8 cellular contexts compared by ENCODE assay signal in genomic region chr19:9834302-9834725, GRCh38. TPM values are rescaled to one million over a fixed set of nuclear protein-coding genes. Genes with fewer than 3 reads are reported as not detected.
DNase-seq lines count a peak whose midpoint lies in the region; ATAC-seq, FAIRE-seq and TF ChIP-seq lines count a peak whose summit lies in the region.

No MANE protein-coding gene starts in this region.

- H3K9me3 ChIP-seq in adipocyte (ENCODE audit: control insufficient read depth, low read length) (no peaks in the 10 kb centered on the region), right lobe of liver (no peaks in the 10 kb centered on the region), thoracic aorta (no peaks in the 10 kb centered on the region)

- no peak for FAIRE-seq in D721Med (lab: Jason Lieb, UNC)

- intact Hi-C loops in activated naive CD4-positive, alpha-beta T cell treated with anti-CD3 and anti-CD28 coated beads for 36 hours (cut with micrococcal nuclease) = loop anchor here (2.0 to 10.0 kb wide), 2 partner anchors 24 to 170 kb away; no protein-coding TSS in a partner anchor
- intact Hi-C loops in right lobe of liver (cut with DNase I) = no loop called here

- H3K9me3 Mint-ChIP-seq in activated naive CD4-positive, alpha-beta T cell treated with anti-CD3 and anti-CD28 coated beads for 36 hours = no peaks in the 10 kb centered on the region
- no peaks in the 10 kb centered on the region for H3K9me3 Mint-ChIP-seq in activated naive CD4-positive, alpha-beta T cell treated with anti-CD3 and anti-CD28 coated beads, Interleukin-2, amount 50 U/mL, for 72 hours

- H3K27me3 Mint-ChIP-seq in activated naive CD4-positive, alpha-beta T cell treated with anti-CD3 and anti-CD28 coated beads for 36 hours (ENCODE audit: low read depth) = no peaks in the 10 kb centered on the region

- 66% methylated on average over 6 of the region's 6 CpGs for WGBS in right lobe of liver (ENCODE audit: insufficient coverage, low coverage, low lambda C conversion rate, missing lambda C conversion rate)

- peak overlapping the region; percentile 85 for H3K27ac Mint-ChIP-seq in activated naive CD4-positive, alpha-beta T cell treated with anti-CD3 and anti-CD28 coated beads for 36 hours
- H3K27ac Mint-ChIP-seq in activated naive CD4-positive, alpha-beta T cell treated with anti-CD3 and anti-CD28 coated beads, Interleukin-2, amount 50 U/mL, for 72 hours = peak overlapping the region in 1 of 2 donors; percentile 63

- CTCF ChIA-PET in activated naive CD4-positive, alpha-beta T cell treated with anti-CD3 and anti-CD28 coated beads for 36 hours (lab: Charles Lee) = interaction anchor here (0.5 to 0.6 kb wide), 2 partner anchors 78 to 254 kb away, joined by 3 to 4 read pairs; no protein-coding TSS in a partner anchor

- H3K4me1 Mint-ChIP-seq in activated naive CD4-positive, alpha-beta T cell treated with anti-CD3 and anti-CD28 coated beads for 36 hours (ENCODE audit: low read depth) = peaks cover 30% of the 10 kb centered on the region

- H3K4me1 ChIP-seq in adipocyte (ENCODE audit: control insufficient read depth, insufficient read depth, low read length) (peaks cover 12% of the 10 kb centered on the region), right lobe of liver (peaks cover 0 to 17% (median 2%) of the 10 kb centered on the region in 4 donors), thoracic aorta (ENCODE audit: control insufficient read depth in 1 of 2, low read depth in 2 of 2) (peaks cover 10 to 16% of the 10 kb centered on the region in 2 donors)

- H3K27ac ChIP-seq in right lobe of liver (no peak overlapping the region), thoracic aorta (no peak overlapping the region)

- peak overlapping the region; percentile 84 for H3K4me3 Mint-ChIP-seq in activated naive CD4-positive, alpha-beta T cell treated with anti-CD3 and anti-CD28 coated beads for 36 hours

- peaks cover 6% of the 10 kb centered on the region for H3K36me3 Mint-ChIP-seq in activated naive CD4-positive, alpha-beta T cell treated with anti-CD3 and anti-CD28 coated beads for 36 hours (ENCODE audit: low read depth)
- H3K36me3 Mint-ChIP-seq in activated naive CD4-positive, alpha-beta T cell treated with anti-CD3 and anti-CD28 coated beads, Interleukin-2, amount 50 U/mL, for 72 hours = peaks cover 0 to 8% of the 10 kb centered on the region in 2 donors

- TF ChIP-seq CTCF in right lobe of liver (IDR thresholded peaks at IDR 0.05) (no peak), thoracic aorta (IDR thresholded peaks at IDR 0.05) (no peak), D721Med (IDR thresholded peaks at IDR 0.05; ENCODE audit: insufficient read depth, missing control alignments) (no peak)

- H3K27me3 ChIP-seq in adipocyte (replicated peaks; ENCODE audit: control insufficient read depth, insufficient read depth, low read length) (no peaks in the 10 kb centered on the region), right lobe of liver (no peaks in the 10 kb centered on the region), thoracic aorta (replicated peaks; ENCODE audit: insufficient read depth) (no peaks in the 10 kb centered on the region)

- peaks cover 18% of the 10 kb centered on the region for H3K36me3 ChIP-seq in adipocyte (ENCODE audit: control insufficient read depth, insufficient read depth, low read length, severe bottlenecking)
- H3K36me3 ChIP-seq in right lobe of liver = peaks cover 0 to 17% (median 0%) of the 10 kb centered on the region in 4 donors
- H3K36me3 ChIP-seq in thoracic aorta = peaks cover 6% of the 10 kb centered on the region

- no peak for TF ChIP-seq POLR2A in right lobe of liver (IDR thresholded peaks at IDR 0.05)

- no peak for ATAC-seq in activated naive CD4-positive, alpha-beta T cell treated with anti-CD3 and anti-CD28 coated beads, Interleukin-2, amount 50 U/mL, for 72 hours
- ATAC-seq in right lobe of liver (no peak), thoracic aorta (ENCODE audit: insufficient number of reproducible peaks, low FRiP score, low read depth) (no peak), GM21367 (IDR thresholded peaks at IDR 0.05; ENCODE audit: unreplicated experiment) (no peak)

- H3K4me3 ChIP-seq in adipocyte (ENCODE audit: low read length) (peak overlapping the region; percentile 95), right lobe of liver (peak overlapping the region; percentile 77 to 97 (median 88)), thoracic aorta (peak overlapping the region; percentile 95)

- no peak for DNase-seq in activated naive CD4-positive, alpha-beta T cell treated with anti-CD3 and anti-CD28 coated beads for 36 hours
- no peak for DNase-seq in activated naive CD4-positive, alpha-beta T cell treated with anti-CD3 and anti-CD28 coated beads, Interleukin-2, amount 50 U/mL, for 72 hours (ENCODE audit: low spot score in 2 of 2)
- DNase-seq in adipocyte (ENCODE audit: low read depth) (no peak), right lobe of liver (no peak), thoracic aorta (ENCODE audit: low spot score) (no peak), CD1c-positive myeloid dendritic cell (ENCODE audit: extremely low spot score) (no peak), D721Med (ENCODE audit: insufficient read length, low spot score) (no peak)

- no peak overlapping the region for H3K9ac ChIP-seq in adipocyte (ENCODE audit: low read length)

RNA-seq across cellular contexts. Expression of gene PIN1, which starts 0.8 kb away (rescaled TPM):
- 10 to 100 TPM; 84.5 to 88.1 TPM for total RNA-seq in activated naive CD4-positive, alpha-beta T cell treated with anti-CD3 and anti-CD28 coated beads for 36 hours
- total RNA-seq in activated naive CD4-positive, alpha-beta T cell treated with anti-CD3 and anti-CD28 coated beads, Interleukin-2, amount 50 U/mL, for 72 hours = 100 to 1,000 TPM in 1 of 2 donors, 10 to 100 TPM in 1; 75.7 to 100 TPM
- total RNA-seq in right lobe of liver = 10 to 100 TPM; 19.9 to 54.5 (median 24.8) TPM
- 10 to 100 TPM; 76.5 to 79.4 TPM for total RNA-seq in thoracic aorta

RNA-seq across cellular contexts. Expression of gene UBL5, which starts 6.6 kb away (rescaled TPM):
- total RNA-seq in activated naive CD4-positive, alpha-beta T cell treated with anti-CD3 and anti-CD28 coated beads for 36 hours = 100 to 1,000 TPM; 287 to 298 TPM
- total RNA-seq in activated naive CD4-positive, alpha-beta T cell treated with anti-CD3 and anti-CD28 coated beads, Interleukin-2, amount 50 U/mL, for 72 hours = 100 to 1,000 TPM; 268 to 366 TPM
- total RNA-seq in right lobe of liver (100 to 1,000 TPM; 152 to 303 (median 168) TPM), thoracic aorta (100 to 1,000 TPM; 210 to 414 TPM)

RNA-seq across cellular contexts. Expression of gene FBXL12, which starts 15.4 kb away (rescaled TPM):
- total RNA-seq in activated naive CD4-positive, alpha-beta T cell treated with anti-CD3 and anti-CD28 coated beads for 36 hours = 10 to 100 TPM; 17.5 to 19.8 TPM
- 10 to 100 TPM; 30.7 to 36.0 TPM for total RNA-seq in activated naive CD4-positive, alpha-beta T cell treated with anti-CD3 and anti-CD28 coated beads, Interleukin-2, amount 50 U/mL, for 72 hours
- total RNA-seq in right lobe of liver (10 to 100 TPM in 4 of 6 experiments, 1 to 10 TPM in 2; 9.8 to 18.4 (median 10.9) TPM), thoracic aorta (10 to 100 TPM; 28.9 to 64.8 TPM)
